In genomic region chr1:218494449-218494852, GRCh38 we compare ENCODE assay signal across 1 cellular context.
TF ChIP-seq lines count a peak whose summit lies in the region.

No MANE protein-coding gene starts in this region.

TF ChIP-seq in H1, 55 proteins besides CTCF, POLR2A, EP300 and RAD21 (continued from another document):
- TF ChIP-seq ATF2 (IDR thresholded peaks at IDR 0.05; ENCODE audit: low read length), result peak; percentile 80; the same call in 1 of the 2 replicates
- no peak for TF ChIP-seq BRCA1 (IDR thresholded peaks at IDR 0.05; ENCODE audit: low read depth, low read length)
- peak; percentile 33; the same call in 1 of the 2 replicates for TF ChIP-seq TBP (IDR thresholded peaks at IDR 0.05; ENCODE audit: low read depth, low read length)
- TF ChIP-seq CHD1 (IDR thresholded peaks at IDR 0.05; ENCODE audit: low read depth, low read length), result no peak
- TF ChIP-seq RXRA (IDR thresholded peaks at IDR 0.05; ENCODE audit: insufficient read depth, low read depth, low read length), result no peak
- no peak for TF ChIP-seq SUZ12 (IDR thresholded peaks at IDR 0.05; ENCODE audit: low read length)
- TF ChIP-seq, protein P1, sequence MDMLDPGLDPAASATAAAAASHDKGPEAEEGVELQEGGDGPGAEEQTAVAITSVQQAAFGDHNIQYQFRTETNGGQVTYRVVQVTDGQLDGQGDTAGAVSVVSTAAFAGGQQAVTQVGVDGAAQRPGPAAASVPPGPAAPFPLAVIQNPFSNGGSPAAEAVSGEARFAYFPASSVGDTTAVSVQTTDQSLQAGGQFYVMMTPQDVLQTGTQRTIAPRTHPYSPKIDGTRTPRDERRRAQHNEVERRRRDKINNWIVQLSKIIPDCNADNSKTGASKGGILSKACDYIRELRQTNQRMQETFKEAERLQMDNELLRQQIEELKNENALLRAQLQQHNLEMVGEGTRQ (IDR thresholded peaks at IDR 0.05; ENCODE audit: low read length), result no peak
- TF ChIP-seq BCL11A (IDR thresholded peaks at IDR 0.05; ENCODE audit: low read depth in 2 of 2, low read length in 2 of 2), result no peak
- no peak for TF ChIP-seq SIN3A (conservative IDR thresholded peaks at IDR 0.05 in 1 of 2, IDR thresholded peaks at IDR 0.05 in 1 of 2; ENCODE audit: low read depth in 1 of 2, low read length in 2 of 2)
- no peak for TF ChIP-seq MAFK (IDR thresholded peaks at IDR 0.05; ENCODE audit: low read depth, low read length)
- TF ChIP-seq YY1 (IDR thresholded peaks at IDR 0.05; ENCODE audit: low read depth, low read length), result 0 out of 2 replicates have a peak, but pooled peaks have one; percentile 60
- TF ChIP-seq KDM5A (IDR thresholded peaks at IDR 0.05; ENCODE audit: low read length), result no peak
- TF ChIP-seq TEAD4 (IDR thresholded peaks at IDR 0.05; ENCODE audit: low read depth, low read length), result no peak
- TF ChIP-seq PHF8 (conservative IDR thresholded peaks at IDR 0.05; ENCODE audit: low read depth, low read length), result no peak
- TF ChIP-seq CHD2 (IDR thresholded peaks at IDR 0.05; ENCODE audit: low read length), result 0 out of 2 replicates have a peak, but pooled peaks have one; percentile 32
- no peak for TF ChIP-seq KDM4A (IDR thresholded peaks at IDR 0.05; ENCODE audit: low read depth, low read length, severe bottlenecking)
- TF ChIP-seq EGR1 (IDR thresholded peaks at IDR 0.05; ENCODE audit: borderline replicate concordance, low read depth, low read length), result no peak
- peak; percentile 43 for TF ChIP-seq CTBP2 (IDR thresholded peaks at IDR 0.05; ENCODE audit: borderline replicate concordance, insufficient read depth, insufficient read length, low read length)
- TF ChIP-seq GABPA (IDR thresholded peaks at IDR 0.05; ENCODE audit: borderline replicate concordance, insufficient read depth, low read length), result no peak
- TF ChIP-seq, protein P2, sequence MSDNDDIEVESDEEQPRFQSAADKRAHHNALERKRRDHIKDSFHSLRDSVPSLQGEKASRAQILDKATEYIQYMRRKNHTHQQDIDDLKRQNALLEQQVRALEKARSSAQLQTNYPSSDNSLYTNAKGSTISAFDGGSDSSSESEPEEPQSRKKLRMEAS (IDR thresholded peaks at IDR 0.05), result peak; percentile 40; the same call in 1 of the 2 replicates
- no peak for TF ChIP-seq EZH2 (IDR thresholded peaks at IDR 0.05; ENCODE audit: low read depth, low read length, severe bottlenecking)
- peak; percentile 73 for TF ChIP-seq SP1 (IDR thresholded peaks at IDR 0.05; ENCODE audit: low read depth, low read length)
- peak; percentile 70 for TF ChIP-seq CHD7 (IDR thresholded peaks at IDR 0.05; ENCODE audit: insufficient replicate concordance, low read length)
- no peak for TF ChIP-seq SAP30 (IDR thresholded peaks at IDR 0.05; ENCODE audit: insufficient read depth, insufficient replicate concordance, low read length)
- TF ChIP-seq RNF2 (IDR thresholded peaks at IDR 0.05; ENCODE audit: borderline replicate concordance, low read depth, low read length, missing control alignments, poor library complexity, severe bottlenecking), result no peak
- no peak for TF ChIP-seq BACH1 (IDR thresholded peaks at IDR 0.05; ENCODE audit: low read length)
- no peak for TF ChIP-seq ATF3 (IDR thresholded peaks at IDR 0.05; ENCODE audit: insufficient read depth, low read depth, low read length)
- no peak for TF ChIP-seq GTF2F1 (IDR thresholded peaks at IDR 0.05; ENCODE audit: borderline replicate concordance, low read depth, low read length)
- TF ChIP-seq POLR2AphosphoS5 (IDR thresholded peaks at IDR 0.05; ENCODE audit: low read depth, low read length), result no peak
- TF ChIP-seq JUND (IDR thresholded peaks at IDR 0.05; ENCODE audit: low read length), result no peak
- 0 out of 2 replicates have a peak, but pooled peaks have one; percentile 17 for TF ChIP-seq POU5F1 (IDR thresholded peaks at IDR 0.05; ENCODE audit: low read depth, low read length)
- no peak for TF ChIP-seq JUN (IDR thresholded peaks at IDR 0.05; ENCODE audit: low read depth, low read length)
- no peak for TF ChIP-seq SIX5 (IDR thresholded peaks at IDR 0.05; ENCODE audit: low read depth, low read length)
- no peak for TF ChIP-seq CBX5 (IDR thresholded peaks at IDR 0.05; ENCODE audit: low read depth, low read length)
- no peak for TF ChIP-seq SP4 (IDR thresholded peaks at IDR 0.05; ENCODE audit: low read length)
- TF ChIP-seq SP2 (IDR thresholded peaks at IDR 0.05; ENCODE audit: low read length), result no peak
- TF ChIP-seq CBX8 (IDR thresholded peaks at IDR 0.05; ENCODE audit: borderline replicate concordance, low read depth, low read length), result no peak
- TF ChIP-seq, protein P3, sequence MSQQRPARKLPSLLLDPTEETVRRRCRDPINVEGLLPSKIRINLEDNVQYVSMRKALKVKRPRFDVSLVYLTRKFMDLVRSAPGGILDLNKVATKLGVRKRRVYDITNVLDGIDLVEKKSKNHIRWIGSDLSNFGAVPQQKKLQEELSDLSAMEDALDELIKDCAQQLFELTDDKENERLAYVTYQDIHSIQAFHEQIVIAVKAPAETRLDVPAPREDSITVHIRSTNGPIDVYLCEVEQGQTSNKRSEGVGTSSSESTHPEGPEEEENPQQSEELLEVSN (IDR thresholded peaks at IDR 0.05), result peak; percentile 45
- TF ChIP-seq TAF7 (optimal IDR thresholded peaks at IDR 0.05; ENCODE audit: borderline replicate concordance, low read depth, low read length), result no peak
- TF ChIP-seq ZNF274 (IDR thresholded peaks at IDR 0.05; ENCODE audit: borderline replicate concordance, extremely low read depth, low read length), result no peak
- TF ChIP-seq SRF (IDR thresholded peaks at IDR 0.05; ENCODE audit: low read depth, low read length), result no peak
- TF ChIP-seq KDM1A (IDR thresholded peaks at IDR 0.05; ENCODE audit: borderline replicate concordance, low read length), result peak; percentile 56; the same call in 1 of the 2 replicates
- no peak for TF ChIP-seq NANOG (IDR thresholded peaks at IDR 0.05; ENCODE audit: insufficient read depth, low read depth, low read length, poor library complexity, severe bottlenecking)
- peak; percentile 99 for TF ChIP-seq TCF12 (IDR thresholded peaks at IDR 0.05; ENCODE audit: low read depth, low read length)
- peak in 1 of 2 experiments; percentile 40; a peak in 1 of 4 replicates for TF ChIP-seq HDAC2 (IDR thresholded peaks at IDR 0.05; ENCODE audit: borderline replicate concordance in 1 of 2, low read depth in 2 of 2, low read length in 2 of 2)
- TF ChIP-seq RFX5 (IDR thresholded peaks at IDR 0.05; ENCODE audit: borderline replicate concordance, low read depth, low read length), result no peak
- no peak for TF ChIP-seq TAF1 (IDR thresholded peaks at IDR 0.05; ENCODE audit: low read depth, low read length)
- TF ChIP-seq FOSL1 (IDR thresholded peaks at IDR 0.05; ENCODE audit: insufficient read depth, low read depth, low read length), result no peak
TF ChIP-seq in H1: peak in this region for 15.
